In genomic region chr10:80471715-80472233, GRCh38 we compare ENCODE assay signal across 8 cellular contexts. TPM values are rescaled to one million over a fixed set of nuclear protein-coding genes. Genes with fewer than 3 reads are reported as not detected.
DNase-seq lines count a peak whose midpoint lies in the region; ATAC-seq and TF ChIP-seq lines count a peak whose summit lies in the region.

No MANE protein-coding gene starts in this region.

- H3K36me3 Mint-ChIP-seq in CD8-positive, alpha-beta T cell = peaks cover 49% of the 10 kb centered on the region
- peaks cover 56% of the 10 kb centered on the region for H3K36me3 Mint-ChIP-seq in activated T-helper 2 cell treated with anti-CD3 and anti-CD28 coated beads, Interferon-gamma antibody, Interleukin-2, Interleukin-4, amounts not matched to agents 10 μg/mL and 5 μg/mL and 100 μg/mL, durations not matched to agents 14 hours and 24 hours and 36 hours (ENCODE audit: low read depth)

- no peaks in the 10 kb centered on the region for H3K9me3 ChIP-seq in CD8-positive, alpha-beta T cell (ENCODE audit: low read length)

- no peaks in the 10 kb centered on the region for H3K9me3 Mint-ChIP-seq in CD8-positive, alpha-beta T cell
- H3K9me3 Mint-ChIP-seq in activated T-helper 2 cell treated with anti-CD3 and anti-CD28 coated beads, Interferon-gamma antibody, Interleukin-2, Interleukin-4, amounts not matched to agents 10 μg/mL and 5 μg/mL and 100 μg/mL, durations not matched to agents 14 hours and 24 hours and 36 hours = no peaks in the 10 kb centered on the region

- H3K4me1 ChIP-seq in CD8-positive, alpha-beta T cell (ENCODE audit: insufficient read depth, low read length) = peaks cover 83% of the 10 kb centered on the region

- intact Hi-C loops in CD8-positive, alpha-beta T cell (cut with DNase I, micrococcal nuclease) = loop anchor here (1.0 to 2.0 kb wide), 2 partner anchors 13 to 17 kb away; partner anchors contain the start of gene TSPAN14 (in 1 of the 2)
- intact Hi-C loops in activated T-helper 2 cell treated with anti-CD3 and anti-CD28 coated beads, Interferon-gamma antibody, Interleukin-2, Interleukin-4, amounts not matched to agents 10 μg/mL and 5 μg/mL and 100 μg/mL, durations not matched to agents 14 hours and 24 hours and 36 hours (cut with micrococcal nuclease) = loop anchor here (1.0 to 5.0 kb wide), 4 partner anchors 8 to 269 kb away; no protein-coding TSS in a partner anchor

- H3K27me3 ChIP-seq in CD8-positive, alpha-beta T cell (ENCODE audit: insufficient read depth, low read length) = no peaks in the 10 kb centered on the region

- TF ChIP-seq CTCF in CD8-positive, alpha-beta T cell (IDR thresholded peaks at IDR 0.05) = no peak

- POLR2A ChIA-PET in CD8-positive, alpha-beta T cell (lab: Charles Lee) = interaction anchor here (0.8 to 12.0 kb wide), 6 partner anchors 10 to 285 kb away, joined by 3 to 122 read pairs (median 20); no protein-coding TSS in a partner anchor

- no peak overlapping the region for H3K4me3 ChIP-seq in CD8-positive, alpha-beta T cell (ENCODE audit: low read depth, low read length)

- peaks cover 91% of the 10 kb centered on the region for H3K4me1 Mint-ChIP-seq in CD8-positive, alpha-beta T cell (ENCODE audit: low read depth)
- H3K4me1 Mint-ChIP-seq in activated T-helper 2 cell treated with anti-CD3 and anti-CD28 coated beads, Interferon-gamma antibody, Interleukin-2, Interleukin-4, amounts not matched to agents 10 μg/mL and 5 μg/mL and 100 μg/mL, durations not matched to agents 14 hours and 24 hours and 36 hours (ENCODE audit: low read depth) = peaks cover 77% of the 10 kb centered on the region

- ATAC-seq in CD8-positive, alpha-beta T cell = peak; percentile 1
- ATAC-seq in GM19455 (IDR thresholded peaks at IDR 0.05; ENCODE audit: unreplicated experiment) (peak; percentile 65), HG03439 (IDR thresholded peaks at IDR 0.05; ENCODE audit: unreplicated experiment) (peak; percentile 65)

- H3K4me3 Mint-ChIP-seq in CD8-positive, alpha-beta T cell = peak overlapping the region; percentile 60
- H3K4me3 Mint-ChIP-seq in activated T-helper 2 cell treated with anti-CD3 and anti-CD28 coated beads, Interferon-gamma antibody, Interleukin-2, Interleukin-4, amounts not matched to agents 10 μg/mL and 5 μg/mL and 100 μg/mL, durations not matched to agents 14 hours and 24 hours and 36 hours (ENCODE audit: low read depth) = peak overlapping the region; percentile 48

- CTCF ChIA-PET in CD8-positive, alpha-beta T cell (lab: Charles Lee) = interaction anchor here (1.3 to 21.9 kb wide), 5 partner anchors 9 to 94 kb away, joined by 5 to 404 read pairs (median 227); partner anchors contain the start of gene TSPAN14

- peak overlapping the region; percentile 14 for H3K27ac ChIP-seq in CD8-positive, alpha-beta T cell (ENCODE audit: low read depth, low read length)

- no peaks in the 10 kb centered on the region for H3K27me3 Mint-ChIP-seq in CD8-positive, alpha-beta T cell (ENCODE audit: low read depth)
- no peaks in the 10 kb centered on the region for H3K27me3 Mint-ChIP-seq in activated T-helper 2 cell treated with anti-CD3 and anti-CD28 coated beads, Interferon-gamma antibody, Interleukin-2, Interleukin-4, amounts not matched to agents 10 μg/mL and 5 μg/mL and 100 μg/mL, durations not matched to agents 14 hours and 24 hours and 36 hours (ENCODE audit: low read depth)

- peak overlapping the region; percentile 97 for H3K27ac Mint-ChIP-seq in CD8-positive, alpha-beta T cell
- H3K27ac Mint-ChIP-seq in activated T-helper 2 cell treated with anti-CD3 and anti-CD28 coated beads, Interferon-gamma antibody, Interleukin-2, Interleukin-4, amounts not matched to agents 10 μg/mL and 5 μg/mL and 100 μg/mL, durations not matched to agents 14 hours and 24 hours and 36 hours = peak overlapping the region; percentile 92

- peaks cover 2% of the 10 kb centered on the region for H3K36me3 ChIP-seq in CD8-positive, alpha-beta T cell (ENCODE audit: insufficient read depth, low read length)

- DNase-seq in CD8-positive, alpha-beta T cell = peak in 2 of 7 experiments; percentile 47 to 48
- no peak for DNase-seq in activated T-helper 2 cell treated with anti-CD3 and anti-CD28 coated beads, Interferon-gamma antibody, Interleukin-2, Interleukin-4, amounts not matched to agents 10 μg/mL and 5 μg/mL and 100 μg/mL, durations not matched to agents 14 hours and 24 hours and 36 hours (ENCODE audit: low spot score)
- DNase-seq in renal cortical epithelial cell (ENCODE audit: low read depth) (peak; percentile 79), D341Med (ENCODE audit: low spot score) (no peak), HuH-7 (ENCODE audit: low spot score) (no peak), NCI-H82 treated with DMSO at 0.1 percent for 48 hours (lab: John Stamatoyannopoulos, UW; ENCODE audit: unreplicated experiment) (no peak)

RNA-seq across cellular contexts. Expression of gene TSPAN14, which starts 17.7 kb away (rescaled TPM):
- 10 to 100 TPM; 63.9 to 66.1 TPM for total RNA-seq in CD8-positive, alpha-beta T cell
- 45.4 and 51.1 TPM in 2 replicates for total RNA-seq in activated T-helper 2 cell treated with anti-CD3 and anti-CD28 coated beads, Interferon-gamma antibody, Interleukin-2, Interleukin-4, amounts not matched to agents 10 μg/mL and 5 μg/mL and 100 μg/mL, durations not matched to agents 14 hours and 24 hours and 36 hours
- 51.4 and 199 TPM in 2 replicates for total RNA-seq in renal cortical epithelial cell

Comparison
In these comparisons a context has a peak if more than half of its experiments do, and no peak if none do; other contexts are left out.
1. ATAC-seq: peak in every context shown above with its lines; median percentile 65 in GM19455; 65 in HG03439; 1 in CD8-positive, alpha-beta T cell.